27 cellular contexts compared by ENCODE assay signal in genomic region chr3:82276992-82277391, GRCh38.
DNase-seq lines count a peak whose midpoint lies in the region; TF ChIP-seq lines count a peak whose summit lies in the region.
"Had no signal": no experiment of that assay in that cellular context is flagged by ENCODE, and none has a peak within 500 bp of the region (broad histone marks: within the 10 kb centered on the region; RNA-seq: fewer than 3 reads in every experiment).

No MANE protein-coding gene starts in this region.

- H2AFZ ChIP-seq in neural cell (ENCODE audit: low read depth, low read length), result no peak overlapping the region

- H3K9me3 ChIP-seq in neural cell (ENCODE audit: low read length), result no peaks in the 10 kb centered on the region
- H3K9me3 ChIP-seq: A549; BE2C; BLaER1; BLaER1 treated with 17β-estradiol and CSF1 and Interleukin-3, amounts not matched to agents 10 nM and 100 nM; Caco-2 had no signal

- H3K79me2 ChIP-seq in neural cell (replicated peaks; ENCODE audit: insufficient read depth, low read length), result no peaks in the 10 kb centered on the region

- TF ChIP-seq CTCF in neural cell (IDR thresholded peaks at IDR 0.05; ENCODE audit: poor library complexity, severe bottlenecking), result no peak

- H3K27ac ChIP-seq in neural cell (ENCODE audit: low read length), result no peak overlapping the region
- H3K27ac ChIP-seq: 22Rv1; A549; BLaER1; BLaER1 treated with 17β-estradiol and CSF1 and Interleukin-3, amounts not matched to agents 10 nM and 100 nM; C4-2B had no signal

- no peaks in the 10 kb centered on the region for H3K9me2 ChIP-seq in neural cell (ENCODE audit: insufficient read depth, low read length)

- no peak overlapping the region for H3K9ac ChIP-seq in neural cell (ENCODE audit: low read length)
- H3K9ac ChIP-seq: BLaER1; BLaER1 treated with 17β-estradiol and CSF1 and Interleukin-3, amounts not matched to agents 10 nM and 100 nM had no signal

- peak overlapping the region; percentile 4 for H3K4me2 ChIP-seq in neural cell (ENCODE audit: low read length)
- H3K4me2 ChIP-seq: A549; BLaER1; BLaER1 treated with 17β-estradiol and CSF1 and Interleukin-3, amounts not matched to agents 10 nM and 100 nM had no signal

- no peak for TF ChIP-seq RAD21 in neural cell (conservative IDR thresholded peaks at IDR 0.05)

- H3K27me3 ChIP-seq in neural cell (ENCODE audit: insufficient read depth, low read depth, low read length), result no peaks in the 10 kb centered on the region
- H3K27me3 ChIP-seq: BE2C; BLaER1; BLaER1 treated with 17β-estradiol and CSF1 and Interleukin-3, amounts not matched to agents 10 nM and 100 nM had no signal

- H3K4me3 ChIP-seq in neural cell (ENCODE audit: low read length), result no peak overlapping the region
- H3K4me3 ChIP-seq: A549; BLaER1; BLaER1 treated with 17β-estradiol and CSF1 and Interleukin-3, amounts not matched to agents 10 nM and 100 nM had no signal

- peaks cover 2% of the 10 kb centered on the region for H3F3A ChIP-seq in neural cell (ENCODE audit: insufficient read depth, low read length, poor library complexity, severe bottlenecking)

- DNase-seq in NCI-H1436 treated with DMSO at 0.1 percent for 48 hours (lab: John Stamatoyannopoulos, UW), result no peak
- DNase-seq: 8988T; ACHN; AML-193; BE2C; C1 segment of cervical spinal cord; Caco-2; Calu3; CD4-positive, alpha-beta memory T cell; CD4-positive, alpha-beta T cell; CD4-positive, CD25-positive, alpha-beta regulatory T cell; CD8-positive, alpha-beta memory T cell; CD8-positive, alpha-beta T cell; COR-L47; DMS 273 treated with DMSO at 0.1 percent for 48 hours; DMS153; DMS53; DMS79; DMS79 treated with DMSO at 0.1 percent for 48 hours; DND-41; EL had no signal

- H4K20me1 ChIP-seq in neural cell (ENCODE audit: insufficient read depth), result no peaks in the 10 kb centered on the region
- H4K20me1 ChIP-seq: BLaER1; BLaER1 treated with 17β-estradiol and CSF1 and Interleukin-3, amounts not matched to agents 10 nM and 100 nM had no signal

- no peaks in the 10 kb centered on the region for H3K36me3 ChIP-seq in neural cell (ENCODE audit: insufficient read depth, low read length)
- H3K36me3 ChIP-seq: BE2C; BLaER1; BLaER1 treated with 17β-estradiol and CSF1 and Interleukin-3, amounts not matched to agents 10 nM and 100 nM had no signal

- TF ChIP-seq EP300 in neural cell (conservative IDR thresholded peaks at IDR 0.05; ENCODE audit: poor library complexity, severe bottlenecking), result peak; percentile 80

TF ChIP-seq in neural cell, 6 proteins besides CTCF, POLR2A, EP300 and RAD21:
- TF ChIP-seq TAF1 (IDR thresholded peaks at IDR 0.05; ENCODE audit: low read depth) (no peak), REST (IDR thresholded peaks at IDR 0.05; ENCODE audit: borderline replicate concordance) (no peak), MXI1 (conservative IDR thresholded peaks at IDR 0.05; ENCODE audit: poor library complexity, severe bottlenecking) (no peak), POLR2AphosphoS5 (IDR thresholded peaks at IDR 0.05) (peak; percentile 69), EZH2 (IDR thresholded peaks at IDR 0.05; ENCODE audit: borderline replicate concordance, insufficient read depth, low read length, poor library complexity, severe bottlenecking) (no peak)
